11 cellular contexts compared by ENCODE assay signal in the genomic region with DNA sequence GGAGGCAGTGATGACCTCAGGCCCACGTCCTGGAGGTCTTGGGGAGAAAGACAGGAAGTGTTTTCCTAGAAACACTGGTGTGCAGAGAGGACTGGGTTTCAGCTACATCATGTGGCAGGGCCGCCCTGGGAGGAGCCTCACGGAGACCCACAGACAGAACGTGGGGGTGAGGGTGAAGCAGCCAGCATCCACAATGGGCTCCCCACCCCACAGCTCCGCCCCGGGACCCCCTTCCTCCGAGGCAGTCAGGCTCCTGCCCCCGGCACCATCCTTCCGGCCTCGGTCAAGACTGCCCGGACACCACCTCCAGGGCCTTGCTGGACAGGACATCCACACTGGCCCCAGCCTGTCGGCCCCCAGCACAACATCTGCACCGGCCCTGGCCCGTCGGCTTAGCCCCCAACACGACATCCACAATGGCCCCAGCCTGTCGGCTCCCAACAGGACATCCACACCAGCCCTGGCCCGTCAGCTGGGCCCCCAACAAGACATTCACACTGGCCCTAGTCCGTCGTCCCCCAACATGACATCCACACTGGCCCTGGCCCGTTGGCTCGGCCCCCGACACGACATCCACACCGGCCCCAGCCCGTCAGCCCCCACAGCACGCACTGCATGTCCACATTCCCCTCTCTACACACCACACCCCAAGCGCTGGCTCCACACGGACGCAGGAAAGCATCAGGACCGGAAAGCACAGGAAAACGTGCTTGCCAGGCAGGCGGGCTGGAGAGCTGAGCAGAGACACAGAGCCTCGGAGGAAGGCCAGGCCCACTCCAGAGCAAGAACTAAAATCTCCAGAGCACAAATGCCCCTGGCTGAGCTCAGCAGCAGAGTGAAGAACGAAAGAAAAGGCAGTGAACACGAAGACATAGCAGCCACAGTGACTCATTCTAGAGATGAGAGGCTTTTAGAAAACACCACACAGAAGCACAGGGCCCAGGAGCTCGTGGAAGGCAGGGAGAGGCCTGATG. TPM values are rescaled to one million over a fixed set of nuclear protein-coding genes. Genes with fewer than 3 reads are reported as not detected.
A peak's percentile ranks its signal among the peaks of the same experiment; 100 is the strongest.
DNase-seq lines count a peak whose midpoint lies in the region; ATAC-seq lines count a peak whose summit lies in the region.
"Had no signal": no experiment of that assay in that cellular context is flagged by ENCODE, and none has a peak within 500 bp of the region (broad histone marks: within the 10 kb centered on the region; RNA-seq: fewer than 3 reads in every experiment).

No MANE protein-coding gene starts in this region.

- H3K27ac Mint-ChIP-seq in stimulated activated effector memory CD8-positive, alpha-beta T cell treated with anti-CD3 and anti-CD28 coated beads, Interleukin-12 subunit alpha, Interleukin-12 subunit beta, amount 100 ng/mL, for 72 hours = peak overlapping the region; percentile 10
- H3K27ac Mint-ChIP-seq in activated naive CD8-positive, alpha-beta T cell treated with anti-CD3 and anti-CD28 coated beads, Interleukin-2, amount 50 U/mL, for 24 hours = no peak overlapping the region

- peaks cover 5% of the 10 kb centered on the region for H3K36me3 Mint-ChIP-seq in stimulated activated effector memory CD8-positive, alpha-beta T cell treated with anti-CD3 and anti-CD28 coated beads, Interleukin-12 subunit alpha, Interleukin-12 subunit beta, amount 100 ng/mL, for 72 hours
- H3K36me3 Mint-ChIP-seq in activated naive CD8-positive, alpha-beta T cell treated with anti-CD3 and anti-CD28 coated beads, Interleukin-2, amount 50 U/mL, for 24 hours (ENCODE audit: low read depth) = peaks cover 10% of the 10 kb centered on the region

- ATAC-seq in stimulated activated effector memory CD8-positive, alpha-beta T cell treated with anti-CD3 and anti-CD28 coated beads, Interleukin-12 subunit alpha, Interleukin-12 subunit beta, amount 100 ng/mL, for 72 hours = no peak
- no peak for ATAC-seq in GM21717 (IDR thresholded peaks at IDR 0.05; ENCODE audit: unreplicated experiment)
- no peak for ATAC-seq in activated naive CD8-positive, alpha-beta T cell treated with anti-CD3 and anti-CD28 coated beads, Interleukin-2, amount 50 U/mL, for 24 hours
- ATAC-seq in GM18907 (IDR thresholded peaks at IDR 0.05; ENCODE audit: unreplicated experiment) = no peak
- no peak for ATAC-seq in HG02973 (IDR thresholded peaks at IDR 0.05; ENCODE audit: unreplicated experiment)

- H3K27me3 Mint-ChIP-seq in activated naive CD8-positive, alpha-beta T cell treated with anti-CD3 and anti-CD28 coated beads, Interleukin-2, amount 50 U/mL, for 24 hours = no peaks in the 10 kb centered on the region

- no peaks in the 10 kb centered on the region for H3K9me3 Mint-ChIP-seq in stimulated activated effector memory CD8-positive, alpha-beta T cell treated with anti-CD3 and anti-CD28 coated beads, Interleukin-12 subunit alpha, Interleukin-12 subunit beta, amount 100 ng/mL, for 72 hours
- H3K9me3 Mint-ChIP-seq in activated naive CD8-positive, alpha-beta T cell treated with anti-CD3 and anti-CD28 coated beads, Interleukin-2, amount 50 U/mL, for 24 hours = no peaks in the 10 kb centered on the region

- H3K4me1 Mint-ChIP-seq in stimulated activated effector memory CD8-positive, alpha-beta T cell treated with anti-CD3 and anti-CD28 coated beads, Interleukin-12 subunit alpha, Interleukin-12 subunit beta, amount 100 ng/mL, for 72 hours = peaks cover 12% of the 10 kb centered on the region
- no peaks in the 10 kb centered on the region for H3K4me1 Mint-ChIP-seq in activated naive CD8-positive, alpha-beta T cell treated with anti-CD3 and anti-CD28 coated beads, Interleukin-2, amount 50 U/mL, for 24 hours

- DNase-seq in EH (ENCODE audit: low read depth) (peak; percentile 80), dermis microvascular lymphatic vessel endothelial cell (ENCODE audit: low read depth in 2 of 2) (peak; percentile 4 to 24), lung microvascular endothelial cell (ENCODE audit: low read depth in 2 of 2) (peak; percentile 22 to 57)
- DNase-seq in stimulated activated effector memory CD8-positive, alpha-beta T cell treated with anti-CD3 and anti-CD28 coated beads, Interleukin-12 subunit alpha, Interleukin-12 subunit beta, amount 100 ng/mL, for 72 hours (ENCODE audit: low spot score in 2 of 2) = no peak
- DNase-seq in activated naive CD8-positive, alpha-beta T cell treated with anti-CD3 and anti-CD28 coated beads, Interleukin-2, amount 50 U/mL, for 24 hours = no peak
- DNase-seq: amniotic stem cell, Calu3, NCI-H446 had no signal

- H3K4me3 Mint-ChIP-seq in stimulated activated effector memory CD8-positive, alpha-beta T cell treated with anti-CD3 and anti-CD28 coated beads, Interleukin-12 subunit alpha, Interleukin-12 subunit beta, amount 100 ng/mL, for 72 hours = no peak overlapping the region
- no peak overlapping the region for H3K4me3 Mint-ChIP-seq in activated naive CD8-positive, alpha-beta T cell treated with anti-CD3 and anti-CD28 coated beads, Interleukin-2, amount 50 U/mL, for 24 hours

RNA-seq across cellular contexts. Expression of a gene that starts 50.8 kb away (rescaled TPM):
- total RNA-seq in dermis microvascular lymphatic vessel endothelial cell = 3.6 and 8.5 TPM in 2 replicates
- 6.3 and 8.9 TPM in 2 replicates for total RNA-seq in lung microvascular endothelial cell

Comparison
In these comparisons a context has a peak if more than half of its experiments do, and no peak if none do; other contexts are left out.
1. DNase-seq: peak in EH (single experiment), dermis microvascular lymphatic vessel endothelial cell (2 of 2) and lung microvascular endothelial cell (2 of 2); none in stimulated activated effector memory CD8-positive, alpha-beta T cell treated with anti-CD3 and anti-CD28 coated beads, Interleukin-12 subunit alpha, Interleukin-12 subunit beta, amount 100 ng/mL, for 72 hours (0 of 2) and activated naive CD8-positive, alpha-beta T cell treated with anti-CD3 and anti-CD28 coated beads, Interleukin-2, amount 50 U/mL, for 24 hours (single experiment).